30 cellular contexts compared by ENCODE assay signal in the genomic region with DNA sequence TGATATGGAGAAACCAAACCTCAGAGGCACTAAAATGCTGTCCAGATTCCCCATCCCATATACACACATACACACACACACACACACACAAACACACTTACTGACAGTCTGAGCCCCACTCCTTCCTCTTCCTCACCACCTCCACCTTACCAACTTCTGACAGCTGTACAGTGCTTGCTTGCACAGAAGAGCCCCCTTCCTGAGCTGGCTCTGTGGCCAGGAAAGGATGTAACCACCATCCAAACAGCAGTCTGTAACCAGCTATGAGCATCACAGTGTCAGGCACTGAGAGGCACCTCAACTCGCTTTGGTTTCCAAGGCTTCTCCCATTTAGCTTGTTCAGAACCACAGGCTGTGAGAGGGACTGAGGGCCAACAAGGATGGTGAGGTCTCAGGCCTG. TPM values are rescaled to one million over a fixed set of nuclear protein-coding genes. Genes with fewer than 3 reads are reported as not detected.
A peak's percentile ranks its signal among the peaks of the same experiment; 100 is the strongest.
DNase-seq lines count a peak whose midpoint lies in the region; ATAC-seq lines count a peak whose summit lies in the region.
"Had no signal": no experiment of that assay in that cellular context is flagged by ENCODE, and none has a peak within 500 bp of the region (broad histone marks: within the 10 kb centered on the region; RNA-seq: fewer than 3 reads in every experiment).

No MANE protein-coding gene starts in this region.

- no peaks in the 10 kb centered on the region for H3K27me3 Mint-ChIP-seq in activated naive CD4-positive, alpha-beta T cell treated with anti-CD3 and anti-CD28 coated beads for 36 hours (ENCODE audit: low read depth)
- H3K27me3 Mint-ChIP-seq in activated naive CD8-positive, alpha-beta T cell treated with anti-CD3 and anti-CD28 coated beads for 36 hours: no peaks in the 10 kb centered on the region
- H3K27me3 Mint-ChIP-seq in stimulated activated naive CD8-positive, alpha-beta T cell treated with anti-CD3 and anti-CD28 coated beads, Interleukin-15, amount 100 ng/mL, for 72 hours: no peaks in the 10 kb centered on the region
- H3K27me3 Mint-ChIP-seq: IgD-negative memory B cell had no signal

- H3K4me3 Mint-ChIP-seq in activated naive CD4-positive, alpha-beta T cell treated with anti-CD3 and anti-CD28 coated beads for 36 hours: no peak overlapping the region
- no peak overlapping the region for H3K4me3 Mint-ChIP-seq in activated naive CD8-positive, alpha-beta T cell treated with anti-CD3 and anti-CD28 coated beads for 36 hours
- no peak overlapping the region for H3K4me3 Mint-ChIP-seq in stimulated activated naive CD8-positive, alpha-beta T cell treated with anti-CD3 and anti-CD28 coated beads, Interleukin-15, amount 100 ng/mL, for 72 hours
- H3K4me3 Mint-ChIP-seq: immature natural killer cell had no signal

- H3K4me1 Mint-ChIP-seq in activated naive CD4-positive, alpha-beta T cell treated with anti-CD3 and anti-CD28 coated beads for 36 hours (ENCODE audit: low read depth): peaks cover 18% of the 10 kb centered on the region
- H3K4me1 Mint-ChIP-seq in activated naive CD8-positive, alpha-beta T cell treated with anti-CD3 and anti-CD28 coated beads for 36 hours: peaks cover 21% of the 10 kb centered on the region
- peaks cover 27% of the 10 kb centered on the region for H3K4me1 Mint-ChIP-seq in stimulated activated naive CD8-positive, alpha-beta T cell treated with anti-CD3 and anti-CD28 coated beads, Interleukin-15, amount 100 ng/mL, for 72 hours

- no peaks in the 10 kb centered on the region for H3K9me3 ChIP-seq in KOPT-K1 (ENCODE audit: insufficient read depth, low read length, poor library complexity, severe bottlenecking)
- H3K9me3 ChIP-seq: esophagus squamous epithelium, left lung, testis, vagina had no signal

- intact Hi-C loops in activated naive CD4-positive, alpha-beta T cell treated with anti-CD3 and anti-CD28 coated beads for 36 hours (cut with micrococcal nuclease): no loop called here

- peak overlapping the region; percentile 8 for H3K27ac Mint-ChIP-seq in activated naive CD4-positive, alpha-beta T cell treated with anti-CD3 and anti-CD28 coated beads for 36 hours
- H3K27ac Mint-ChIP-seq in activated naive CD8-positive, alpha-beta T cell treated with anti-CD3 and anti-CD28 coated beads for 36 hours: peak overlapping the region; percentile 9
- H3K27ac Mint-ChIP-seq in stimulated activated naive CD8-positive, alpha-beta T cell treated with anti-CD3 and anti-CD28 coated beads, Interleukin-15, amount 100 ng/mL, for 72 hours: peak overlapping the region in 1 of 2 donors; percentile 74
- H3K27ac Mint-ChIP-seq: IgD-negative memory B cell had no signal

- no peaks in the 10 kb centered on the region for H3K9me3 Mint-ChIP-seq in activated naive CD4-positive, alpha-beta T cell treated with anti-CD3 and anti-CD28 coated beads for 36 hours
- H3K9me3 Mint-ChIP-seq in activated naive CD8-positive, alpha-beta T cell treated with anti-CD3 and anti-CD28 coated beads for 36 hours: no peaks in the 10 kb centered on the region
- no peaks in the 10 kb centered on the region for H3K9me3 Mint-ChIP-seq in stimulated activated naive CD8-positive, alpha-beta T cell treated with anti-CD3 and anti-CD28 coated beads, Interleukin-15, amount 100 ng/mL, for 72 hours
- H3K9me3 Mint-ChIP-seq: IgD-negative memory B cell, immature natural killer cell had no signal

- peaks cover 63% of the 10 kb centered on the region for H3K36me3 ChIP-seq in KOPT-K1 (ENCODE audit: insufficient read depth, low read length)

- peaks cover 11% of the 10 kb centered on the region for H3K36me3 Mint-ChIP-seq in activated naive CD4-positive, alpha-beta T cell treated with anti-CD3 and anti-CD28 coated beads for 36 hours (ENCODE audit: low read depth)
- H3K36me3 Mint-ChIP-seq in activated naive CD8-positive, alpha-beta T cell treated with anti-CD3 and anti-CD28 coated beads for 36 hours: peaks cover 7% of the 10 kb centered on the region
- H3K36me3 Mint-ChIP-seq: IgD-negative memory B cell had no signal

- CTCF ChIA-PET in activated naive CD4-positive, alpha-beta T cell treated with anti-CD3 and anti-CD28 coated beads for 36 hours (lab: Charles Lee): interaction anchor here (0.5 to 1.6 kb wide), 8 partner anchors 10 to 274 kb away, joined by 3 to 4 read pairs (median 3); a partner anchor contains a TSS

- peak overlapping the region; percentile 62 for H3K27ac ChIP-seq in KOPT-K1 (ENCODE audit: low read depth, low read length, poor library complexity, severe bottlenecking)
- H3K27ac ChIP-seq: esophagus squamous epithelium, left lung, testis, vagina had no signal

- peak; percentile 58 for ATAC-seq in stimulated activated naive CD8-positive, alpha-beta T cell treated with anti-CD3 and anti-CD28 coated beads, Interleukin-15, amount 100 ng/mL, for 72 hours
- ATAC-seq: left lung had no signal

- DNase-seq in activated naive CD4-positive, alpha-beta T cell treated with anti-CD3 and anti-CD28 coated beads for 36 hours: no peak
- no peak for DNase-seq in activated naive CD4-positive, alpha-beta T cell (lab: John Stamatoyannopoulos, UW)
- no peak for DNase-seq in activated naive CD8-positive, alpha-beta T cell treated with anti-CD3 and anti-CD28 coated beads for 36 hours
- DNase-seq in stimulated activated naive CD8-positive, alpha-beta T cell treated with anti-CD3 and anti-CD28 coated beads, Interleukin-15, amount 100 ng/mL, for 72 hours: no peak
- no peak for DNase-seq in HUDEP-2 (lab: John Stamatoyannopoulos, UW; ENCODE audit: unreplicated experiment in 76 of 76)
- no peak for DNase-seq in stimulated activated CD4-positive, alpha-beta T cell treated with anti-CD3 and anti-CD28 coated beads, Interleukin-4, amount 100 ng/mL, for 24 hours
- no peak for DNase-seq in DMS153 treated with DMSO at 0.1 percent for 48 hours (lab: John Stamatoyannopoulos, UW; ENCODE audit: unreplicated experiment)
- DNase-seq: activated CD4-positive, CD25-positive, alpha-beta regulatory T cell treated with anti-CD3 and anti-CD28 coated beads, Interleukin-2, amount 50 U/mL, for 72 hours; activated CD8-positive, alpha-beta memory T cell treated with anti-CD3 and anti-CD28 coated beads, Interleukin-2, amount 50 U/mL, for 4 hours; activated gamma-delta T cell treated with Interleukin-2 at 50 U/mL for 16 hours; anterior cingulate cortex; C1 segment of cervical spinal cord; cortex of kidney; EL; esophagus squamous epithelium; hippocampal formation; immature natural killer cell; mesendoderm; MM.1S; NCI-H1417 treated with DMSO at 0.1 percent for 48 hours; NCI-H2107; NCI-H446; NCI-H82; small intestine; stimulated activated CD4-positive, alpha-beta T cell treated with anti-CD3 and anti-CD28 coated beads, Interleukin-1b, Interleukin-23, amount 100 ng/mL, for 48 hours; testis had no signal

RNA-seq across cellular contexts. Expression of a gene that starts 5.9 kb away (rescaled TPM):
- total RNA-seq in activated naive CD4-positive, alpha-beta T cell treated with anti-CD3 and anti-CD28 coated beads for 36 hours: 10 to 100 TPM; 33.6 TPM
- 10 to 100 TPM; 35.8 to 37.1 TPM for total RNA-seq in activated naive CD8-positive, alpha-beta T cell treated with anti-CD3 and anti-CD28 coated beads for 36 hours

RNA-seq across cellular contexts. Expression of a gene that starts 14.4 kb away (rescaled TPM):
- total RNA-seq in activated naive CD4-positive, alpha-beta T cell treated with anti-CD3 and anti-CD28 coated beads for 36 hours: 1 to 10 TPM; 6.9 to 7.5 TPM
- 1 to 10 TPM; 8.5 to 8.6 TPM for total RNA-seq in activated naive CD8-positive, alpha-beta T cell treated with anti-CD3 and anti-CD28 coated beads for 36 hours

RNA-seq across cellular contexts. Expression of a gene that starts 23.4 kb away (rescaled TPM):
- total RNA-seq in activated naive CD4-positive, alpha-beta T cell treated with anti-CD3 and anti-CD28 coated beads for 36 hours: 100 to 1,000 TPM; 118 to 120 TPM
- 100 to 1,000 TPM; 113 to 116 TPM for total RNA-seq in activated naive CD8-positive, alpha-beta T cell treated with anti-CD3 and anti-CD28 coated beads for 36 hours

RNA-seq across cellular contexts. Expression of a gene that starts 24.0 kb away (rescaled TPM):
- 10 to 100 TPM; 47.1 to 49.1 TPM for total RNA-seq in activated naive CD4-positive, alpha-beta T cell treated with anti-CD3 and anti-CD28 coated beads for 36 hours
- total RNA-seq in activated naive CD8-positive, alpha-beta T cell treated with anti-CD3 and anti-CD28 coated beads for 36 hours: 10 to 100 TPM; 80.5 to 84.6 TPM

RNA-seq across cellular contexts. Expression of a gene that starts 31.8 kb away (rescaled TPM):
- total RNA-seq in activated naive CD4-positive, alpha-beta T cell treated with anti-CD3 and anti-CD28 coated beads for 36 hours: 10 to 100 TPM; 25.7 to 27.7 TPM
- 10 to 100 TPM; 40.4 to 42.1 TPM for total RNA-seq in activated naive CD8-positive, alpha-beta T cell treated with anti-CD3 and anti-CD28 coated beads for 36 hours
